Comparison of ENCODE assay signal across 8 cellular contexts in genomic region chr2:72147303-72147970, GRCh38. TPM values are rescaled to one million over a fixed set of nuclear protein-coding genes. Genes with fewer than 3 reads are reported as not detected.
DNase-seq lines count a peak whose midpoint lies in the region; ATAC-seq and TF ChIP-seq lines count a peak whose summit lies in the region.

A gene with protein sequence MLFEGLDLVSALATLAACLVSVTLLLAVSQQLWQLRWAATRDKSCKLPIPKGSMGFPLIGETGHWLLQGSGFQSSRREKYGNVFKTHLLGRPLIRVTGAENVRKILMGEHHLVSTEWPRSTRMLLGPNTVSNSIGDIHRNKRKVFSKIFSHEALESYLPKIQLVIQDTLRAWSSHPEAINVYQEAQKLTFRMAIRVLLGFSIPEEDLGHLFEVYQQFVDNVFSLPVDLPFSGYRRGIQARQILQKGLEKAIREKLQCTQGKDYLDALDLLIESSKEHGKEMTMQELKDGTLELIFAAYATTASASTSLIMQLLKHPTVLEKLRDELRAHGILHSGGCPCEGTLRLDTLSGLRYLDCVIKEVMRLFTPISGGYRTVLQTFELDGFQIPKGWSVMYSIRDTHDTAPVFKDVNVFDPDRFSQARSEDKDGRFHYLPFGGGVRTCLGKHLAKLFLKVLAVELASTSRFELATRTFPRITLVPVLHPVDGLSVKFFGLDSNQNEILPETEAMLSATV (minus strand): TSS chr2:72147862. CDS start chr2:72147834, 28 bp downstream.

- H3K36me3 ChIP-seq in ascending aorta, result no peaks in the 10 kb centered on the region

- H3K4me1 ChIP-seq in ascending aorta, result peaks cover 15 to 41% of the 10 kb centered on the region in 2 donors

- H3K27me3 ChIP-seq in ascending aorta, result no peaks in the 10 kb centered on the region

- H3K36me3 Mint-ChIP-seq in activated T-cell treated with anti-CD3 and anti-CD28 coated beads, Interleukin-2, amount 50 U/mL, for 4 hours (ENCODE audit: insufficient read depth), result no peaks in the 10 kb centered on the region

- no peaks in the 10 kb centered on the region for H3K9me3 Mint-ChIP-seq in activated T-cell treated with anti-CD3 and anti-CD28 coated beads, Interleukin-2, amount 50 U/mL, for 4 hours

- peaks cover 71% of the 10 kb centered on the region for H3K27me3 Mint-ChIP-seq in activated T-cell treated with anti-CD3 and anti-CD28 coated beads, Interleukin-2, amount 50 U/mL, for 4 hours (ENCODE audit: low read depth)

- no peak for ATAC-seq in activated T-cell treated with anti-CD3 and anti-CD28 coated beads, Interleukin-2, amount 50 U/mL, for 4 hours
- ATAC-seq in HG02678 (IDR thresholded peaks at IDR 0.05; ENCODE audit: unreplicated experiment), result no peak

- peak in 1 of 3 experiments; percentile 17 for TF ChIP-seq CTCF in ascending aorta (IDR thresholded peaks at IDR 0.05)

- intact Hi-C loops in ascending aorta (cut with DNase I), result loop anchor here (5.0 to 10.0 kb wide), 6 partner anchors 265 to 1845 kb away; partner anchors contain the start of genes FAM136A and ZNF638

- H3K27ac ChIP-seq in ascending aorta, result peak within 1 kb of the TSS in 1 of 2 donors; percentile 85

- H3K4me1 Mint-ChIP-seq in activated T-cell treated with anti-CD3 and anti-CD28 coated beads, Interleukin-2, amount 50 U/mL, for 4 hours (ENCODE audit: low read depth), result peaks cover 44% of the 10 kb centered on the region

- DNase-seq in activated T-cell treated with anti-CD3 and anti-CD28 coated beads, Interleukin-2, amount 50 U/mL, for 4 hours, result no peak
- DNase-seq in activated T-cell treated with anti-CD3 and anti-CD28 coated beads, Interleukin-2, amount 50 U/mL, for 1 hour, result no peak
- DNase-seq in ascending aorta (ENCODE audit: low spot score in 2 of 2), result peak in 1 of 2 donors; percentile 74
- peak; percentile 66 for DNase-seq in iPS-NIHi7 (ENCODE audit: extremely low spot score)
- peak; percentile 23 for DNase-seq in stimulated activated CD8-positive, alpha-beta memory T cell treated with anti-CD3 and anti-CD28 coated beads, Interleukin-4, amount 100 ng/mL, for 48 hours
- DNase-seq in NCI-H774 (lab: John Stamatoyannopoulos, UW), result no peak
- no peak for DNase-seq in GM19240 (ENCODE audit: insufficient read length, low spot score)

- H3K9me3 ChIP-seq in ascending aorta, result no peaks in the 10 kb centered on the region

- H3K4me3 ChIP-seq in ascending aorta, result peak within 1 kb of the TSS; percentile 52 to 72

- peak within 1 kb of the TSS; percentile 80 for H3K4me3 Mint-ChIP-seq in activated T-cell treated with anti-CD3 and anti-CD28 coated beads, Interleukin-2, amount 50 U/mL, for 4 hours

RNA-seq across cellular contexts. Expression of the gene that starts here (rescaled TPM):
- total RNA-seq in activated T-cell treated with anti-CD3 and anti-CD28 coated beads, Interleukin-2, amount 50 U/mL, for 4 hours, result under 1 TPM in 1 of 3 donors, not detected in 2; 0.16 TPM
- total RNA-seq in ascending aorta, result 18.6 TPM

Comparison
In these comparisons a context has a peak if more than half of its experiments do, and no peak if none do; other contexts are left out.
1. RNA of the gene that starts here (total RNA-seq): 18.6 TPM in ascending aorta (single experiment); 0.16 TPM in activated T-cell treated with anti-CD3 and anti-CD28 coated beads, Interleukin-2, amount 50 U/mL, for 4 hours; every median in the first group is over 10 times any median in the second.
2. DNase-seq: peak in iPS-NIHi7 (single experiment) and stimulated activated CD8-positive, alpha-beta memory T cell treated with anti-CD3 and anti-CD28 coated beads, Interleukin-4, amount 100 ng/mL, for 48 hours (single experiment); none in activated T-cell treated with anti-CD3 and anti-CD28 coated beads, Interleukin-2, amount 50 U/mL, for 4 hours (single experiment), activated T-cell treated with anti-CD3 and anti-CD28 coated beads, Interleukin-2, amount 50 U/mL, for 1 hour (single experiment), NCI-H774 (single experiment) and GM19240 (single experiment).